1 cellular context compared by ENCODE assay signal in the genomic region with DNA sequence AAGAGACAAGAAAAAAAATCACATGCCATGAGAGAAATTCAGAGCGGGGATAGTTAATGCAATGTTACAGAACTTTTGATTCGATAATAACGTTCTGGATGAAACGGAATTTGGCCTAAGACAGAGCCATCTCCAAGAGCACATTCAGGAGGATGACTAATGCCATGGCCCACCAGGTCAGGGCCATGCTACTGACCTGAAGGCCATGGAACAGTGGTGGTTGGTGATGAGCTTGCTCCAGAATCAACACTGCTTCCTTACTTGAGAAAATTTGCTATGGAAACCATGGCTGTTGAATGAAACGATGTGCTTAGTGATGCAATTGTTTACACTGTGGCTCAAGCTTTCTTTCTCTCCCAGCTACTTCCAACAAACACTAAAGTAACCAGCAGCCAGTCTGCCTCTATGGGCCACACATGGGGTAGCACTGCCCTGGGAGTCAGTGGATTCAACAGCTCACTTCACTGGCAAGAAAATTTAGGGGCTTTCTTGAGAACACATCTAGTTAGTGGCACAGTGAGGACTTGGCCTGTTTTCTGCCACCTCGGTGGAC.
TF ChIP-seq lines count a peak whose summit lies in the region.

No MANE protein-coding gene starts in this region.

TF ChIP-seq in neural cell, 6 proteins besides CTCF, POLR2A, EP300 and RAD21 (continued from another document):
- TF ChIP-seq REST (IDR thresholded peaks at IDR 0.05; ENCODE audit: borderline replicate concordance): no peak
